In genomic region chr10:11448190-11448544, GRCh38 we compare ENCODE assay signal across 11 cellular contexts.
A peak's percentile ranks its signal among the peaks of the same experiment; 100 is the strongest.
DNase-seq lines count a peak whose midpoint lies in the region; ATAC-seq lines count a peak whose summit lies in the region.
"Had no signal": no experiment of that assay in that cellular context is flagged by ENCODE, and none has a peak within 500 bp of the region (broad histone marks: within the 10 kb centered on the region; RNA-seq: fewer than 3 reads in every experiment).

No MANE protein-coding gene starts in this region.

- DNase-seq in activated naive CD4-positive, alpha-beta T cell treated with anti-CD3 and anti-CD28 coated beads, Interleukin-2, amount 50 U/mL, for 72 hours (ENCODE audit: low spot score in 2 of 2), result no peak
- no peak for DNase-seq in activated naive CD4-positive, alpha-beta T cell treated with Interleukin-2 at 50 U/mL for 16 hours
- DNase-seq in naive thymus-derived CD8-positive, alpha-beta T cell, result no peak
- no peak for DNase-seq in foreskin melanocyte
- no peak for DNase-seq in stimulated activated effector memory CD8-positive, alpha-beta T cell treated with anti-CD3 and anti-CD28 coated beads, Interleukin-12 subunit alpha, Interleukin-12 subunit beta, amount 100 ng/mL, for 72 hours (ENCODE audit: low spot score in 2 of 2)
- DNase-seq in ecto neural progenitor cell (ENCODE audit: low spot score), result no peak
- DNase-seq: activated CD4-positive, alpha-beta T cell treated with anti-CD3 and anti-CD28 coated beads for 48 hours; NCI-H82; psoas muscle had no signal

- peak overlapping the region in 1 of 2 donors; percentile 26 for H3K27ac Mint-ChIP-seq in activated naive CD4-positive, alpha-beta T cell treated with anti-CD3 and anti-CD28 coated beads, Interleukin-2, amount 50 U/mL, for 72 hours
- peak overlapping the region in 3 of 10 donors; percentile 0 to 34 (median 12) for H3K27ac Mint-ChIP-seq in naive thymus-derived CD8-positive, alpha-beta T cell
- H3K27ac Mint-ChIP-seq in stimulated activated effector memory CD8-positive, alpha-beta T cell treated with anti-CD3 and anti-CD28 coated beads, Interleukin-12 subunit alpha, Interleukin-12 subunit beta, amount 100 ng/mL, for 72 hours, result no peak overlapping the region

- H3K27me3 Mint-ChIP-seq in naive thymus-derived CD8-positive, alpha-beta T cell, result peaks cover 0 to 8% (median 3%) of the 10 kb centered on the region in 5 donors

- ATAC-seq in activated naive CD4-positive, alpha-beta T cell treated with anti-CD3 and anti-CD28 coated beads, Interleukin-2, amount 50 U/mL, for 72 hours, result peak; percentile 18 to 29
- ATAC-seq in HG02588 (IDR thresholded peaks at IDR 0.05; ENCODE audit: unreplicated experiment) (peak; percentile 49), HG03457 (IDR thresholded peaks at IDR 0.05; ENCODE audit: unreplicated experiment) (peak; percentile 29)
- ATAC-seq in naive thymus-derived CD8-positive, alpha-beta T cell, result no peak
- no peak for ATAC-seq in stimulated activated effector memory CD8-positive, alpha-beta T cell treated with anti-CD3 and anti-CD28 coated beads, Interleukin-12 subunit alpha, Interleukin-12 subunit beta, amount 100 ng/mL, for 72 hours
- ATAC-seq: psoas muscle had no signal

- POLR2A ChIA-PET in naive thymus-derived CD8-positive, alpha-beta T cell (lab: Charles Lee), result no interaction called here

- no peaks in the 10 kb centered on the region for H3K36me3 Mint-ChIP-seq in activated naive CD4-positive, alpha-beta T cell treated with anti-CD3 and anti-CD28 coated beads, Interleukin-2, amount 50 U/mL, for 72 hours
- H3K36me3 Mint-ChIP-seq in naive thymus-derived CD8-positive, alpha-beta T cell, result no peaks in the 10 kb centered on the region
- H3K36me3 Mint-ChIP-seq in stimulated activated effector memory CD8-positive, alpha-beta T cell treated with anti-CD3 and anti-CD28 coated beads, Interleukin-12 subunit alpha, Interleukin-12 subunit beta, amount 100 ng/mL, for 72 hours, result no peaks in the 10 kb centered on the region

- no peaks in the 10 kb centered on the region for H3K9me3 Mint-ChIP-seq in activated naive CD4-positive, alpha-beta T cell treated with anti-CD3 and anti-CD28 coated beads, Interleukin-2, amount 50 U/mL, for 72 hours
- no peaks in the 10 kb centered on the region for H3K9me3 Mint-ChIP-seq in naive thymus-derived CD8-positive, alpha-beta T cell
- H3K9me3 Mint-ChIP-seq in stimulated activated effector memory CD8-positive, alpha-beta T cell treated with anti-CD3 and anti-CD28 coated beads, Interleukin-12 subunit alpha, Interleukin-12 subunit beta, amount 100 ng/mL, for 72 hours, result no peaks in the 10 kb centered on the region

- H3K4me1 Mint-ChIP-seq in naive thymus-derived CD8-positive, alpha-beta T cell, result peaks cover 10 to 20% (median 12%) of the 10 kb centered on the region in 4 donors
- H3K4me1 Mint-ChIP-seq in stimulated activated effector memory CD8-positive, alpha-beta T cell treated with anti-CD3 and anti-CD28 coated beads, Interleukin-12 subunit alpha, Interleukin-12 subunit beta, amount 100 ng/mL, for 72 hours, result peaks cover 18% of the 10 kb centered on the region

- H3K4me3 Mint-ChIP-seq in naive thymus-derived CD8-positive, alpha-beta T cell, result no peak overlapping the region
- H3K4me3 Mint-ChIP-seq in stimulated activated effector memory CD8-positive, alpha-beta T cell treated with anti-CD3 and anti-CD28 coated beads, Interleukin-12 subunit alpha, Interleukin-12 subunit beta, amount 100 ng/mL, for 72 hours, result no peak overlapping the region

Comparison
In these comparisons a context has a peak if more than half of its experiments do, and no peak if none do; other contexts are left out.
1. ATAC-seq: peak in activated naive CD4-positive, alpha-beta T cell treated with anti-CD3 and anti-CD28 coated beads, Interleukin-2, amount 50 U/mL, for 72 hours (2 of 2), HG02588 (single experiment) and HG03457 (single experiment); none in naive thymus-derived CD8-positive, alpha-beta T cell (0 of 2) and stimulated activated effector memory CD8-positive, alpha-beta T cell treated with anti-CD3 and anti-CD28 coated beads, Interleukin-12 subunit alpha, Interleukin-12 subunit beta, amount 100 ng/mL, for 72 hours (single experiment).